18 cellular contexts compared by ENCODE assay signal in genomic region chr20:35887393-35888064, GRCh38.
A peak's percentile ranks its signal among the peaks of the same experiment; 100 is the strongest.
DNase-seq lines count a peak whose midpoint lies in the region; ATAC-seq, FAIRE-seq and TF ChIP-seq lines count a peak whose summit lies in the region.
"Had no signal": no experiment of that assay in that cellular context is flagged by ENCODE, and none has a peak within 500 bp of the region (broad histone marks: within the 10 kb centered on the region; RNA-seq: fewer than 3 reads in every experiment).

No MANE protein-coding gene starts in this region.

- CTCF ChIA-PET in A549 (lab: Yijun Ruan, JAX), result interaction anchor here (0.6 to 3.7 kb wide), 8 partner anchors 13 to 424 kb away, joined by 3 to 27 read pairs (median 3); partner anchors contain the start of genes PHF20, RBM39 and SCAND1

- ATAC-seq in A549, result no peak
- no peak for ATAC-seq in esophagus mucosa

- POLR2A ChIA-PET in A549 (lab: Yijun Ruan, JAX), result interaction anchor here (1.0 kb wide), 1 partner anchor 145 kb away, joined by 3 read pairs; the partner anchor contains the start of gene RBM39

- H3K4me1 ChIP-seq in A549, result peaks cover 54% of the 10 kb centered on the region

- no peak for TF ChIP-seq RAD21 in A549 (conservative IDR thresholded peaks at IDR 0.05 in 1 of 2, IDR thresholded peaks at IDR 0.05 in 1 of 2)

- peak overlapping the region; percentile 22 to 48; a peak in 3 of 6 replicates for H3K27ac ChIP-seq in A549
- H3K27ac ChIP-seq: SJSA1 had no signal

- in situ Hi-C loops in KBM-7 (cut with MboI; ENCODE audit: low pct_unique_long_range_greater_than_20kb, low sequenced_read_pairs), result no loop called here

- TF ChIP-seq POLR2A in A549 (IDR thresholded peaks at IDR 0.05; ENCODE audit: low read length), result no peak

- H3K4me3 ChIP-seq in A549, result no peak overlapping the region
- H3K4me3 ChIP-seq: esophagus squamous epithelium, SJSA1 had no signal

- 87% methylated on average over 8 of the region's 8 CpGs for WGBS in A549 (ENCODE audit: missing lambda C conversion rate)

- H3K4me2 ChIP-seq in A549, result no peak overlapping the region

- DNase-seq in A549 (ENCODE audit: low read depth in 1 of 2, low spot score in 1 of 2) (no peak), KBM-7 (peak; percentile 69), SKM-1 (lab: John Stamatoyannopoulos, UW; ENCODE audit: unreplicated experiment) (peak; percentile 21), islet precursor cell (peak; percentile 15), COLO668 (lab: John Stamatoyannopoulos, UW; ENCODE audit: unreplicated experiment) (no peak), NCI-H1092 (lab: John Stamatoyannopoulos, UW) (no peak), NCI-H187 (lab: John Stamatoyannopoulos, UW) (no peak)
- DNase-seq: activated CD4-positive, alpha-beta T cell treated with anti-CD3 and anti-CD28 coated beads for 48 hours; activated CD8-positive, alpha-beta memory T cell treated with anti-CD3 and anti-CD28 coated beads, Interleukin-2, amount 50 U/mL, for 4 hours; CD4-positive, CD25-positive, alpha-beta regulatory T cell; DMS79; effector CD8-positive, alpha-beta T cell; esophagus squamous epithelium; NCI-H1048; NCI-H2107; nucleus accumbens had no signal

- H3K9me3 ChIP-seq in A549, result no peaks in the 10 kb centered on the region
- H3K9me3 ChIP-seq: esophagus squamous epithelium, SJSA1 had no signal

- FAIRE-seq in A549 (lab: Jason Lieb, UNC), result no peak

- TF ChIP-seq CTCF in A549 (IDR thresholded peaks at IDR 0.05), result no peak

- no peak for TF ChIP-seq EP300 in A549 (IDR thresholded peaks at IDR 0.05)

TF ChIP-seq in A549, 52 proteins besides CTCF, POLR2A, EP300 and RAD21:
- TF ChIP-seq HMGXB4 (CRISPR knock-in tag; IDR thresholded peaks at IDR 0.05; ENCODE audit: borderline replicate concordance), result no peak
- TF ChIP-seq CBX2 (IDR thresholded peaks at IDR 0.05; ENCODE audit: borderline replicate concordance, low read depth), result no peak
- TF ChIP-seq HOXB5 (CRISPR knock-in tag; IDR thresholded peaks at IDR 0.05), result no peak
- TF ChIP-seq CEBPB (IDR thresholded peaks at IDR 0.05), result no peak
- TF ChIP-seq E2F6 (IDR thresholded peaks at IDR 0.05; ENCODE audit: borderline replicate concordance, low read depth), result no peak
- TF ChIP-seq TFCP2L1 (CRISPR knock-in tag; IDR thresholded peaks at IDR 0.05), result no peak
- no peak for TF ChIP-seq HEYL (CRISPR knock-in tag; IDR thresholded peaks at IDR 0.05)
- no peak for TF ChIP-seq REST (IDR thresholded peaks at IDR 0.05)
- TF ChIP-seq ZFP36 (IDR thresholded peaks at IDR 0.05; ENCODE audit: borderline replicate concordance, partially characterized antibody), result no peak
- no peak for TF ChIP-seq RFX5 (IDR thresholded peaks at IDR 0.05)
- TF ChIP-seq EHMT2 (IDR thresholded peaks at IDR 0.05; ENCODE audit: low read depth), result no peak
- no peak for TF ChIP-seq JUNB (IDR thresholded peaks at IDR 0.05)
- no peak for TF ChIP-seq JUN (IDR thresholded peaks at IDR 0.05)
TF ChIP-seq in A549: peak in this region for 0.

Comparison
In these comparisons a context has a peak if more than half of its experiments do, and no peak if none do; other contexts are left out.
1. DNase-seq: peak in KBM-7 (single experiment), SKM-1 (single experiment) and islet precursor cell (single experiment); none in A549 (0 of 2), COLO668 (single experiment), NCI-H1092 (single experiment) and NCI-H187 (0 of 2).